In genomic region chr1:16048573-16049189, GRCh38 we compare ENCODE assay signal across 1 cellular context.
TF ChIP-seq lines count a peak whose summit lies in the region.

No MANE protein-coding gene starts in this region.

TF ChIP-seq in GM12878, 131 proteins besides CTCF, POLR2A, EP300 and RAD21:
- no peak for TF ChIP-seq MTA2 (IDR thresholded peaks at IDR 0.05; ENCODE audit: low read depth)
- TF ChIP-seq, protein P1, sequence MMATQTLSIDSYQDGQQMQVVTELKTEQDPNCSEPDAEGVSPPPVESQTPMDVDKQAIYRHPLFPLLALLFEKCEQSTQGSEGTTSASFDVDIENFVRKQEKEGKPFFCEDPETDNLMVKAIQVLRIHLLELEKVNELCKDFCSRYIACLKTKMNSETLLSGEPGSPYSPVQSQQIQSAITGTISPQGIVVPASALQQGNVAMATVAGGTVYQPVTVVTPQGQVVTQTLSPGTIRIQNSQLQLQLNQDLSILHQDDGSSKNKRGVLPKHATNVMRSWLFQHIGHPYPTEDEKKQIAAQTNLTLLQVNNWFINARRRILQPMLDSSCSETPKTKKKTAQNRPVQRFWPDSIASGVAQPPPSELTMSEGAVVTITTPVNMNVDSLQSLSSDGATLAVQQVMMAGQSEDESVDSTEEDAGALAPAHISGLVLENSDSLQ (IDR thresholded peaks at IDR 0.05): 0 out of 2 replicates have a peak, but pooled peaks have one; percentile 7
TF ChIP-seq in GM12878: peak in this region for 1.
